10 cellular contexts compared by ENCODE assay signal in the genomic region with DNA sequence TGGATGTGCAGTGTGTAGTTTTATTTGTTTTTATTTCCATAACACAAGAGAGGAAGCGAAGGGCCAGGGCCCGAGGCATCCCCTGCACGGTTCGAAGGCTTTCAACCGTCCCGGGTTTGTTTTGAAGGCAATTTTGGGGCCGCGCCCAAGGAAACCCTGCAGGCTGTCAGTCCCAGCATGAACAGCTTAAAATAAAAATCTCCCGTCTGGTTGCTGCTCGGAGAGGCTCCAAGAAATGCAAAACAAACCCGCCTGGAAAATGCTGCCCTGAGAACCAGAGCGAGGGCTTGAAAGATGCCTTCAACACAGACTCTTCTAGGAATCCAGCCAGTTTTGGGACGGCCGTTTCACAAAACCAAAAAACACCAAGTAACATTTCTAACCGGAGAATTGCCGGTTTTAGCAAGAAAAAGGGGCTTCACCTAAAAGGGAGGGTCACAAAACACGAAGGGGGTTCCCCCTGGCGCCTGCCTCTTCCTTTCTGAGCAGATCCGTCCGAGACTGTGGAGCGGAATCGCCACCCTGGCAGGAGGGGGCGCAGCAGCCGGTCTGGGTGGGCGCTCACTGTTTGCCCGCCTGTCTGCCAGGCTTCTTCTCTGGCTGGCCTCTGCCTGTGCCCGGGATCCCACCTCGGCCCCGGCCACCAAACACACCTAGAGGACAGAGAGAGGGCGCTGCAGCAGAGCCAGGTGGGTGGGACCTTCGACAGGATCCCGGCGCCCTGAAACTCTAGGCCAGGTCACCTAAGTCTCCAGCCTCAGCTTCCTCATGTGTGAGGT. TPM values are rescaled to one million over a fixed set of nuclear protein-coding genes. Genes with fewer than 3 reads are reported as not detected.
DNase-seq lines count a peak whose midpoint lies in the region; ATAC-seq, FAIRE-seq and TF ChIP-seq lines count a peak whose summit lies in the region.
"Had no signal": no experiment of that assay in that cellular context is flagged by ENCODE, and none has a peak within 500 bp of the region (broad histone marks: within the 10 kb centered on the region; RNA-seq: fewer than 3 reads in every experiment).

No MANE protein-coding gene starts in this region.

- H3K4me3 Mint-ChIP-seq in brain = peak overlapping the region in 2 of 5 experiments; percentile 16 to 61

- 3 to 9% methylated on average over 33 of the region's 33 CpGs for WGBS in aorta, 2 donors

- H3K4me1 Mint-ChIP-seq in brain = peaks cover 40% of the 10 kb centered on the region

- no peak overlapping the region for H3K9ac ChIP-seq in mucosa of rectum (ENCODE audit: low read depth in 1 of 2, low read length in 2 of 2)

- H3K27ac ChIP-seq in mucosa of rectum (ENCODE audit: low read depth in 2 of 2, low read length in 2 of 2) (peak overlapping the region; percentile 23 to 95), aorta (ENCODE audit: low read depth in 1 of 2, low read length in 2 of 2) (peak overlapping the region; percentile 66 to 76)
- H3K27ac ChIP-seq: neutrophil had no signal

- H3K4me3 ChIP-seq in mucosa of rectum (ENCODE audit: low read length in 2 of 2) (peak overlapping the region in 1 of 2 donors; percentile 9), aorta (ENCODE audit: low read length in 2 of 2) (no peak overlapping the region)

- intact Hi-C loops in left cardiac atrium (cut with DNase I) (no loop called here), left ventricle myocardium superior (cut with micrococcal nuclease) (no loop called here), aorta (cut with DNase I) (no loop called here)

- peak overlapping the region; percentile 78 to 100 (median 99) for H3K27ac Mint-ChIP-seq in brain

- no peaks in the 10 kb centered on the region for H3K9me3 Mint-ChIP-seq in brain

- H3K36me3 Mint-ChIP-seq in brain = peaks cover 8% of the 10 kb centered on the region

- no peak for FAIRE-seq in GM19239 (lab: Jason Lieb, UNC)

- H3K27me3 ChIP-seq in mucosa of rectum (ENCODE audit: control insufficient read depth in 2 of 2, insufficient read depth in 2 of 2, low read length in 2 of 2) (no peaks in the 10 kb centered on the region), aorta (ENCODE audit: control insufficient read depth in 1 of 2, insufficient read depth in 2 of 2, low read length in 1 of 2) (no peaks in the 10 kb centered on the region)
- H3K27me3 ChIP-seq: neutrophil had no signal

- DNase-seq in left cardiac atrium (peak; percentile 58), left ventricle myocardium superior (no peak), aorta (peak in 1 of 2 donors; percentile 66), GM19239 (ENCODE audit: insufficient read length, low spot score) (no peak), activated gamma-delta T cell (lab: John Stamatoyannopoulos, UW) (no peak), cortex of kidney (lab: John Stamatoyannopoulos, UW) (no peak)
- DNase-seq: Kasumi-1 had no signal

- ATAC-seq in left cardiac atrium (no peak), left ventricle myocardium superior (no peak), aorta (ENCODE audit: low FRiP score) (no peak)

- H3K36me3 ChIP-seq in mucosa of rectum (ENCODE audit: control insufficient read depth in 2 of 2, insufficient read depth in 2 of 2, low read length in 2 of 2) (peaks cover 2 to 19% of the 10 kb centered on the region in 2 donors), aorta (ENCODE audit: control insufficient read depth in 1 of 2, insufficient read depth in 2 of 2, low read length in 1 of 2) (no peaks in the 10 kb centered on the region)

- H3K27me3 Mint-ChIP-seq in brain = no peaks in the 10 kb centered on the region

- H3K9me3 ChIP-seq in mucosa of rectum (ENCODE audit: control insufficient read depth in 2 of 2, low read length in 2 of 2) = no peaks in the 10 kb centered on the region
- H3K9me3 ChIP-seq in aorta (ENCODE audit: control insufficient read depth, low read length) = no peaks in the 10 kb centered on the region
- H3K9me3 ChIP-seq: neutrophil had no signal

- TF ChIP-seq CTCF in brain (conservative IDR thresholded peaks at IDR 0.05) = no peak

- peaks cover 42 to 44% of the 10 kb centered on the region in 2 donors for H3K4me1 ChIP-seq in mucosa of rectum (ENCODE audit: control insufficient read depth in 2 of 2, insufficient read depth in 2 of 2, low read length in 2 of 2)
- no peaks in the 10 kb centered on the region for H3K4me1 ChIP-seq in aorta (ENCODE audit: control insufficient read depth in 1 of 2, insufficient read depth in 2 of 2, low read length in 2 of 2)

RNA-seq across cellular contexts. Expression of gene LSM4, which starts 15.8 kb away (rescaled TPM):
- total RNA-seq in left cardiac atrium = 10 to 100 TPM; 68.9 to 79.0 TPM
- 98.0 TPM for total RNA-seq in left ventricle myocardium superior
- 231 TPM for polyA plus RNA-seq in brain (ENCODE audit: insufficient read depth, low read depth, low replicate concordance)
- total RNA-seq in aorta = 10 to 100 TPM; 32.2 to 34.5 TPM
- polyA plus RNA-seq in aorta = 10 to 100 TPM; 58.6 to 91.8 TPM

RNA-seq across cellular contexts. Expression of gene JUND, which starts 25.7 kb away (rescaled TPM):
- total RNA-seq in left cardiac atrium (100 to 1,000 TPM; 122 to 169 TPM), left ventricle myocardium superior (89.2 TPM), aorta (100 to 1,000 TPM; 214 to 492 TPM)
- polyA plus RNA-seq in brain (ENCODE audit: insufficient read depth, low read depth, low replicate concordance) (159 TPM), aorta (100 to 1,000 TPM in 1 of 2 donors, 10 to 100 TPM in 1; 62.6 to 161 TPM)

RNA-seq across cellular contexts. Expression of gene IQCN, which starts 32.8 kb away (rescaled TPM):
- total RNA-seq in left cardiac atrium (1 to 10 TPM in 1 of 2 donors, under 1 TPM in 1; 0.91 to 1.3 TPM), left ventricle myocardium superior (0.57 TPM), aorta (10 to 100 TPM in 1 of 2 donors, 1 to 10 TPM in 1; 8.1 to 12.2 TPM)
- polyA plus RNA-seq in brain (ENCODE audit: insufficient read depth, low read depth, low replicate concordance) (7.6 TPM), aorta (10 to 100 TPM in 1 of 2 donors, 1 to 10 TPM in 1; 4.5 to 20.7 TPM)

RNA-seq across cellular contexts. Expression of gene PGPEP1, which starts 33.3 kb away (rescaled TPM):
- total RNA-seq in left cardiac atrium (10 to 100 TPM; 27.5 to 34.7 TPM), left ventricle myocardium superior (41.2 TPM), aorta (10 to 100 TPM; 41.5 to 46.9 TPM)
- polyA plus RNA-seq in brain (ENCODE audit: insufficient read depth, low read depth, low replicate concordance) (30.4 TPM), aorta (10 to 100 TPM; 19.2 to 25.3 TPM)
